26 cellular contexts compared by ENCODE assay signal in genomic region chr11:134399293-134399654, GRCh38. TPM values are rescaled to one million over a fixed set of nuclear protein-coding genes. Genes with fewer than 3 reads are reported as not detected.
"Had no signal": no experiment of that assay in that cellular context is flagged by ENCODE, and none has a peak within 500 bp of the region (broad histone marks: within the 10 kb centered on the region; RNA-seq: fewer than 3 reads in every experiment).

No MANE protein-coding gene starts in this region.

- H3K9me3 Mint-ChIP-seq: activated CD4-positive, alpha-beta T cell treated with anti-CD3 and anti-CD28 coated beads, Interleukin-2, amount 10 ng/mL, durations not matched to agents 24 days and 14 days; activated naive CD4-positive, alpha-beta T cell treated with anti-CD3 and anti-CD28 coated beads, Interleukin-2, amount 10 ng/mL, durations not matched to agents 7 days and 5 days; activated naive CD8-positive, alpha-beta T cell treated with anti-CD3 and anti-CD28 coated beads for 36 hours; activated T-cell treated with anti-CD3 and anti-CD28 coated beads, Interleukin-2, amount 50 U/mL, for 4 hours; activated T-helper 17 cell treated with anti-CD3 and anti-CD28 coated beads, Interleukin-2, amount 50 U/mL, for 72 hours; T-helper 1 cell treated with Interleukin-12 subunit alpha and Interleukin-12 subunit beta and Interleukin-4 antibody, amounts not matched to agents 30 μg/mL and 1 μg/mL, for 36 hours had no signal

- H3K9me3 ChIP-seq: adrenal gland, breast epithelium, Peyer's patch had no signal

- H3K4me3 Mint-ChIP-seq: activated B cell treated with CpG ODN at 0.5 μM for 24 hours; activated CD4-positive, alpha-beta T cell treated with anti-CD3 and anti-CD28 coated beads, Interleukin-2, amount 10 ng/mL, durations not matched to agents 24 days and 14 days; activated naive CD4-positive, alpha-beta T cell treated with anti-CD3 and anti-CD28 coated beads, Interleukin-2, amount 10 ng/mL, durations not matched to agents 7 days and 5 days; activated naive CD8-positive, alpha-beta T cell treated with anti-CD3 and anti-CD28 coated beads for 36 hours; activated T-cell treated with anti-CD3 and anti-CD28 coated beads, Interleukin-2, amount 50 U/mL, for 4 hours; activated T-helper 17 cell treated with anti-CD3 and anti-CD28 coated beads, Interleukin-2, amount 50 U/mL, for 72 hours; T-helper 1 cell treated with Interleukin-12 subunit alpha and Interleukin-12 subunit beta and Interleukin-4 antibody, amounts not matched to agents 30 μg/mL and 1 μg/mL, for 36 hours had no signal

- H3K36me3 ChIP-seq: adrenal gland, breast epithelium, Peyer's patch had no signal

- H3K4me1 ChIP-seq: adrenal gland, breast epithelium, Peyer's patch had no signal

- ATAC-seq: activated T-cell treated with anti-CD3 and anti-CD28 coated beads, Interleukin-2, amount 50 U/mL, for 4 hours; activated T-helper 17 cell treated with anti-CD3 and anti-CD28 coated beads, Interleukin-2, amount 50 U/mL, for 72 hours; K562 had no signal

- H3K4me3 ChIP-seq: adrenal gland, breast epithelium, K562, Peyer's patch had no signal

- H3K4me1 Mint-ChIP-seq: activated B cell treated with CpG ODN at 0.5 μM for 24 hours; activated CD4-positive, alpha-beta T cell treated with anti-CD3 and anti-CD28 coated beads, Interleukin-2, amount 10 ng/mL, durations not matched to agents 24 days and 14 days; activated naive CD4-positive, alpha-beta T cell treated with anti-CD3 and anti-CD28 coated beads, Interleukin-2, amount 10 ng/mL, durations not matched to agents 7 days and 5 days; activated naive CD8-positive, alpha-beta T cell treated with anti-CD3 and anti-CD28 coated beads for 36 hours; activated T-helper 17 cell treated with anti-CD3 and anti-CD28 coated beads, Interleukin-2, amount 50 U/mL, for 72 hours had no signal

- H3K27ac Mint-ChIP-seq: activated B cell treated with CpG ODN at 0.5 μM for 24 hours; activated CD4-positive, alpha-beta T cell treated with anti-CD3 and anti-CD28 coated beads, Interleukin-2, amount 10 ng/mL, durations not matched to agents 24 days and 14 days; activated naive CD4-positive, alpha-beta T cell treated with anti-CD3 and anti-CD28 coated beads, Interleukin-2, amount 10 ng/mL, durations not matched to agents 7 days and 5 days; activated naive CD8-positive, alpha-beta T cell treated with anti-CD3 and anti-CD28 coated beads for 36 hours; activated T-helper 17 cell treated with anti-CD3 and anti-CD28 coated beads, Interleukin-2, amount 50 U/mL, for 72 hours; T-helper 1 cell treated with Interleukin-12 subunit alpha and Interleukin-12 subunit beta and Interleukin-4 antibody, amounts not matched to agents 30 μg/mL and 1 μg/mL, for 36 hours had no signal

- H3K27me3 ChIP-seq: adrenal gland, Peyer's patch had no signal

- H3K27ac ChIP-seq: adrenal gland, breast epithelium, Peyer's patch, RWPE1 had no signal

- H3K36me3 Mint-ChIP-seq: activated naive CD4-positive, alpha-beta T cell treated with anti-CD3 and anti-CD28 coated beads, Interleukin-2, amount 10 ng/mL, durations not matched to agents 7 days and 5 days; activated naive CD8-positive, alpha-beta T cell treated with anti-CD3 and anti-CD28 coated beads for 36 hours had no signal

- DNase-seq: activated B cell treated with CpG ODN at 0.5 μM for 24 hours; activated CD4-positive, alpha-beta T cell treated with anti-CD3 and anti-CD28 coated beads for 1 hour; activated CD4-positive, alpha-beta T cell treated with anti-CD3 and anti-CD28 coated beads, Interleukin-2, amount 10 ng/mL, durations not matched to agents 24 days and 14 days; activated CD4-positive, alpha-beta T cell treated with anti-CD3 and anti-CD28 coated beads, Interleukin-2, amount 50 U/mL, for 48 hours; activated CD8-positive, alpha-beta memory T cell treated with anti-CD3 and anti-CD28 coated beads for 24 hours; activated gamma-delta T cell; activated naive CD4-positive, alpha-beta T cell treated with anti-CD3 and anti-CD28 coated beads, Interleukin-2, amount 10 ng/mL, durations not matched to agents 7 days and 5 days; activated naive CD8-positive, alpha-beta T cell treated with anti-CD3 and anti-CD28 coated beads for 36 hours; activated T-cell treated with anti-CD3 and anti-CD28 coated beads, Interleukin-2, amount 50 U/mL, for 4 hours; adrenal gland; central memory CD4-positive, alpha-beta T cell; Karpas-422; MM.1S; NCI-H1105; NCI-H1436 treated with DMSO at 0.1 percent for 48 hours; NCI-H187; NCI-H2081; NCI-H524; Peyer's patch; SHP77 had no signal

RNA-seq across cellular contexts. Expression of gene B3GAT1, which starts 12.8 kb away (rescaled TPM):
- total RNA-seq: activated B cell treated with CpG ODN at 0.5 μM for 24 hours had no signal
- polyA plus RNA-seq: aorta had no signal
